Comparison of ENCODE assay signal across 1 cellular context in the genomic region with DNA sequence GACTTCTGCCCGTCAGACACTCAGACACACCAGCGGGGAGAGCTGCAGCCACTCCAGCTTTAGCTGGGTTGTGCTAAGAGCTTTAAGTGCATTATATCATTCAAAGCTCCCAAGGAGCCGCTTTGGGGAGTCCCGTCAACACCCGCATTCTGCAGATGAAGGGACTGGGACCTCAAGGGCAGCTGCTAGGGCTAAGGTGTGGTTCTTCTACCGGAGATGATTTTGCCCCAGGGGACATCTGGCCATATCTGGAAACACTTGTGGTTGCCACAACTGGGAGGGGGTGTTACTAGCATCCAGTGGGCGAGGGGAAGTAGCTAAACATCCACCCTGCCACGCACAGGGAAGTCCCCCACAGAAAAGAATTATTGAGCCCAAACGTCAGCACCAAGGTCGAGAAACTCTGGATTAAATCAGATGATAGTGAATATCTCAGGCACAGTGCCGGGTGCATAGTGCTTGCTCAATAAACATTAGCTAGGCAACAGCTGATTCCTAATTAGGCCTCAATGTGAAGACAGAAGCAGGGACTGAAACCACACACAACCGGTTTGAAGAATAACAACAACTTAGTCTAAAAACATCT.
TF ChIP-seq lines count a peak whose summit lies in the region.

No MANE protein-coding gene starts in this region.

TF ChIP-seq in GM23338, 12 proteins besides CTCF, POLR2A, EP300 and RAD21 (continued from another document):
- TF ChIP-seq POLR2AphosphoS5 (IDR thresholded peaks at IDR 0.05; ENCODE audit: low read depth) (no peak), ZNF462 (CRISPR knock-in tag; IDR thresholded peaks at IDR 0.05) (no peak), ETS1 (IDR thresholded peaks at IDR 0.05) (no peak), CREB1 (CRISPR knock-in tag; IDR thresholded peaks at IDR 0.05; ENCODE audit: low read depth) (no peak), EZH2 (IDR thresholded peaks at IDR 0.05; ENCODE audit: low read depth, unreplicated experiment) (no peak), EZH2phosphoT487 (IDR thresholded peaks at IDR 0.05; ENCODE audit: unreplicated experiment) (no peak)
